In the genomic region with DNA sequence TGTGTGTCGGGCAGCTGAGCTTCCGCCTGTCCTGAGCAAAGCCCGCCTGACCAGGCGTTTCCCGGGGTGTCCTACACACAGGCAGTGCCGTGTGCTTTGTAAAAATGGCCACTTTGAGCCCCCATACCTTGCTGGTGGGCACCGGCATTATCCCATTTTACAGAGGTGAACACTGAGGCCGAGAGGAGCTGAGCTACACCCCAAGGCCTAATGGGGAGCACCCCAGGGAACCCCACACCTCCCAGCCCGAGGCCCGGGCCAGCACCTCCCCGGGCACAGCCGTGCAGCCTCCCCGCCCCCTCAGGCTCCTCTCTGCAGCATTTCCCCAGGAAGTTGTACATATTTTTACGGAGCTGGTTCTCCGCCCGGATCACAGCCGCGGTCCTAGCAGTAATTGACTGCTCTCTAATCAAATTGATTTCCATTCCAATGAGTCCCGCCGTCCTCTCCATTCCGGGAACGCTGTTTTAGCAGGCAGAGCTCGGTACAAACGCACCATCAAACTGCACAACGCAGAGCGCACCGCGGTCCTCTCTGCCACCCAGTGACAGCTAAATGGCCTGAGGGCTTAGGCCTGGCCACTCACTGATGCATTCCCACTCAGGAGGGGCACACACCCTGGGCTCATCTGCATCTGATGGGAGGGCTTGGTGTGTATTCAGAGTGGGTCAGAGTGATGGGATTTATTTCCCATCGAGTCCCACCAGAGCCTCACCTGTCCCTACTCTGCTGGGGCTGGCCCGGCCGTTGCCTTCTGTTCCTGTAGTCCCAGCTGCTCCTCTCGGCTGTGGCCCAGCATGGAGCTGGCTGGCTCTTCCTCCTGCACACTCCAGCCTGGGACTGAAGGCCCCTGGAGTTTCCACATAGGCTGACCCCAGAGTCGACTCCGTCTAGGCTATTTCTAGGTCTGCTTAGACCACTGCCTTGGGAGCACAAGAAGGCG, we compare ENCODE assay signal across 1 cellular context.
TF ChIP-seq lines count a peak whose summit lies in the region.

No MANE protein-coding gene starts in this region.

TF ChIP-seq in HepG2, 621 proteins besides CTCF, POLR2A, EP300 and RAD21:
- TF ChIP-seq ZBTB7A (CRISPR knock-in tag; IDR thresholded peaks at IDR 0.05): no peak
- TF ChIP-seq ZNF629 (CRISPR knock-in tag; conservative IDR thresholded peaks at IDR 0.05): peak; percentile 91
